ENCODE assay signal across 18 cellular contexts in genomic region chr10:121438320-121438719, GRCh38.
"Had no signal": no experiment of that assay in that cellular context is flagged by ENCODE, and none has a peak within 500 bp of the region (broad histone marks: within the 10 kb centered on the region; RNA-seq: fewer than 3 reads in every experiment).

No MANE protein-coding gene starts in this region.

- H3K4me1 ChIP-seq: heart right ventricle, right lobe of liver had no signal

- H3K4me1 Mint-ChIP-seq: immature natural killer cell; memory B cell; naive B cell; stimulated activated memory B cell treated with anti-CD40 and anti-IgM and Interleukin-4, amounts not matched to agents 10 μg/mL and 1 μg/mL and 100 μg/mL, for 72 hours had no signal

- H3K27ac Mint-ChIP-seq: activated naive CD8-positive, alpha-beta T cell; dendritic cell treated with granulocyte-macrophage colony-stimulating factor and Interleukin-4, amounts not matched to agents 40 ng/mL and 50 ng/mL, for 4 days; immature natural killer cell; memory B cell; naive B cell; stimulated activated memory B cell treated with anti-CD40 and anti-IgM and Interleukin-4, amounts not matched to agents 10 μg/mL and 1 μg/mL and 100 μg/mL, for 72 hours had no signal

- H3K9me3 ChIP-seq: heart right ventricle, mucosa of descending colon, pancreas, right lobe of liver, upper lobe of right lung had no signal

- H3K36me3 Mint-ChIP-seq: activated naive CD8-positive, alpha-beta T cell; immature natural killer cell; memory B cell; naive B cell; stimulated activated memory B cell treated with anti-CD40 and anti-IgM and Interleukin-4, amounts not matched to agents 10 μg/mL and 1 μg/mL and 100 μg/mL, for 72 hours had no signal

- H3K4me3 ChIP-seq: heart right ventricle, mucosa of descending colon, pancreas, right lobe of liver, upper lobe of right lung had no signal

- H3K27me3 ChIP-seq: pancreas, right lobe of liver, upper lobe of right lung had no signal

- DNase-seq: activated CD4-positive, alpha-beta T cell treated with anti-CD3 and anti-CD28 coated beads, Interleukin-2, amount 50 U/mL, for 4 hours; activated gamma-delta T cell; effector CD8-positive, alpha-beta T cell; heart right ventricle; immature natural killer cell; kidney glomerular epithelial cell; naive B cell; pancreas; right lobe of liver; stimulated activated CD4-positive, alpha-beta T cell treated with anti-CD3 and anti-CD28 coated beads, Interleukin-4, amount 100 ng/mL, for 4 hours; T-helper 2 cell had no signal

- H3K27me3 Mint-ChIP-seq: activated naive CD8-positive, alpha-beta T cell; dendritic cell treated with granulocyte-macrophage colony-stimulating factor and Interleukin-4, amounts not matched to agents 40 ng/mL and 50 ng/mL, for 4 days; naive B cell; stimulated activated memory B cell treated with anti-CD40 and anti-IgM and Interleukin-4, amounts not matched to agents 10 μg/mL and 1 μg/mL and 100 μg/mL, for 72 hours had no signal

- H3K4me3 Mint-ChIP-seq: activated naive CD8-positive, alpha-beta T cell; dendritic cell treated with granulocyte-macrophage colony-stimulating factor and Interleukin-4, amounts not matched to agents 40 ng/mL and 50 ng/mL, for 4 days; immature natural killer cell; memory B cell; naive B cell; stimulated activated memory B cell treated with anti-CD40 and anti-IgM and Interleukin-4, amounts not matched to agents 10 μg/mL and 1 μg/mL and 100 μg/mL, for 72 hours had no signal

- ATAC-seq: esophagus mucosa; heart right ventricle; mucosa of descending colon; right lobe of liver; stimulated activated memory B cell treated with anti-CD40 and anti-IgM and Interleukin-4, amounts not matched to agents 10 μg/mL and 1 μg/mL and 100 μg/mL, for 72 hours had no signal

- H3K27ac ChIP-seq: heart right ventricle, right lobe of liver, upper lobe of right lung had no signal

- H3K9me3 Mint-ChIP-seq: dendritic cell treated with granulocyte-macrophage colony-stimulating factor and Interleukin-4, amounts not matched to agents 40 ng/mL and 50 ng/mL, for 4 days; memory B cell; stimulated activated memory B cell treated with anti-CD40 and anti-IgM and Interleukin-4, amounts not matched to agents 10 μg/mL and 1 μg/mL and 100 μg/mL, for 72 hours had no signal

- H3K36me3 ChIP-seq: heart right ventricle, pancreas, right lobe of liver, upper lobe of right lung had no signal
